In genomic region chr13:113960276-113960948, GRCh38 we compare ENCODE assay signal across 15 cellular contexts. TPM values are rescaled to one million over a fixed set of nuclear protein-coding genes. Genes with fewer than 3 reads are reported as not detected.
A peak's percentile ranks its signal among the peaks of the same experiment; 100 is the strongest.
DNase-seq lines count a peak whose midpoint lies in the region; ATAC-seq lines count a peak whose summit lies in the region.
"Had no signal": no experiment of that assay in that cellular context is flagged by ENCODE, and none has a peak within 500 bp of the region (broad histone marks: within the 10 kb centered on the region; RNA-seq: fewer than 3 reads in every experiment).

No MANE protein-coding gene starts in this region.

- H3K4me3 Mint-ChIP-seq in CD4-positive, CD25-positive, alpha-beta regulatory T cell: no peak overlapping the region
- no peak overlapping the region for H3K4me3 Mint-ChIP-seq in CD4-positive, alpha-beta memory T cell
- no peak overlapping the region for H3K4me3 Mint-ChIP-seq in immature natural killer cell
- H3K4me3 Mint-ChIP-seq in naive thymus-derived CD8-positive, alpha-beta T cell: peak overlapping the region in 1 of 10 donors; percentile 22
- no peak overlapping the region for H3K4me3 Mint-ChIP-seq in CD8-positive, alpha-beta memory T cell
- no peak overlapping the region for H3K4me3 Mint-ChIP-seq in stimulated activated effector memory CD8-positive, alpha-beta T cell treated with anti-CD3 and anti-CD28 coated beads, Interleukin-12 subunit alpha, Interleukin-12 subunit beta, amount 100 ng/mL, for 72 hours

- H3K4me3 ChIP-seq in CD4-positive, CD25-positive, alpha-beta regulatory T cell (ENCODE audit: low read depth, low read length): no peak overlapping the region
- no peak overlapping the region for H3K4me3 ChIP-seq in CD4-positive, alpha-beta memory T cell (ENCODE audit: low read length in 2 of 2)
- no peak overlapping the region for H3K4me3 ChIP-seq in CD8-positive, alpha-beta memory T cell (ENCODE audit: low read length)
- H3K4me3 ChIP-seq: GM23248, HAP-1 had no signal

- peaks cover 0 to 15% (median 0%) of the 10 kb centered on the region in 7 donors for H3K9me3 Mint-ChIP-seq in CD4-positive, CD25-positive, alpha-beta regulatory T cell
- peaks cover 0 to 30% (median 2%) of the 10 kb centered on the region in 8 donors for H3K9me3 Mint-ChIP-seq in CD4-positive, alpha-beta memory T cell
- H3K9me3 Mint-ChIP-seq in immature natural killer cell: peaks cover 0 to 3% (median 0%) of the 10 kb centered on the region in 6 donors
- peaks cover 0 to 5% (median 0%) of the 10 kb centered on the region in 9 donors for H3K9me3 Mint-ChIP-seq in naive thymus-derived CD8-positive, alpha-beta T cell
- peaks cover 0 to 4% (median 3%) of the 10 kb centered on the region in 5 donors for H3K9me3 Mint-ChIP-seq in CD8-positive, alpha-beta memory T cell
- peaks cover 2% of the 10 kb centered on the region for H3K9me3 Mint-ChIP-seq in stimulated activated effector memory CD8-positive, alpha-beta T cell treated with anti-CD3 and anti-CD28 coated beads, Interleukin-12 subunit alpha, Interleukin-12 subunit beta, amount 100 ng/mL, for 72 hours

- peaks cover 2 to 8% of the 10 kb centered on the region in 2 experiments for H3K9me3 ChIP-seq in CD4-positive, CD25-positive, alpha-beta regulatory T cell (ENCODE audit: control insufficient read depth in 2 of 2, low read length in 2 of 2)
- H3K9me3 ChIP-seq in CD4-positive, alpha-beta memory T cell (ENCODE audit: control insufficient read depth in 1 of 2, low read length in 2 of 2): no peaks in the 10 kb centered on the region
- H3K9me3 ChIP-seq in CD8-positive, alpha-beta memory T cell (ENCODE audit: low read length): no peaks in the 10 kb centered on the region

- POLR2A ChIA-PET in CD4-positive, alpha-beta memory T cell (lab: Charles Lee; ENCODE audit: partially characterized antibody): no interaction called here
- POLR2A ChIA-PET in naive thymus-derived CD8-positive, alpha-beta T cell (lab: Charles Lee): interaction anchor here (1.1 kb wide), 1 partner anchor 37 kb away, joined by 3 read pairs; no protein-coding TSS in a partner anchor
- POLR2A ChIA-PET in CD8-positive, alpha-beta memory T cell (lab: Charles Lee): interaction anchor here (0.5 kb wide), 1 partner anchor 103 kb away, joined by 3 read pairs; no protein-coding TSS in a partner anchor

- peak overlapping the region in 2 of 3 donors; percentile 60 to 68 for H3K27ac Mint-ChIP-seq in CD4-positive, CD25-positive, alpha-beta regulatory T cell
- H3K27ac Mint-ChIP-seq in CD4-positive, alpha-beta memory T cell: peak overlapping the region in 4 of 7 donors; percentile 13 to 66 (median 48)
- H3K27ac Mint-ChIP-seq in immature natural killer cell: peak overlapping the region in 5 of 6 donors; percentile 5 to 80 (median 26)
- peak overlapping the region in 8 of 10 donors; percentile 7 to 80 (median 54) for H3K27ac Mint-ChIP-seq in naive thymus-derived CD8-positive, alpha-beta T cell
- peak overlapping the region in 1 of 8 donors; percentile 29 for H3K27ac Mint-ChIP-seq in CD8-positive, alpha-beta memory T cell
- H3K27ac Mint-ChIP-seq in stimulated activated effector memory CD8-positive, alpha-beta T cell treated with anti-CD3 and anti-CD28 coated beads, Interleukin-12 subunit alpha, Interleukin-12 subunit beta, amount 100 ng/mL, for 72 hours: no peak overlapping the region

- no peaks in the 10 kb centered on the region for H3K27me3 ChIP-seq in CD4-positive, CD25-positive, alpha-beta regulatory T cell (ENCODE audit: control insufficient read depth, insufficient read depth, low read length)
- H3K27me3 ChIP-seq in CD4-positive, alpha-beta memory T cell (ENCODE audit: insufficient read depth, low read length): no peaks in the 10 kb centered on the region
- H3K27me3 ChIP-seq in CD8-positive, alpha-beta memory T cell (ENCODE audit: insufficient read depth, low read length, poor library complexity, severe bottlenecking): no peaks in the 10 kb centered on the region

- peaks cover 6% of the 10 kb centered on the region for H3K36me3 ChIP-seq in CD4-positive, CD25-positive, alpha-beta regulatory T cell (ENCODE audit: control insufficient read depth, insufficient read depth, low read length)
- no peaks in the 10 kb centered on the region for H3K36me3 ChIP-seq in CD4-positive, alpha-beta memory T cell (ENCODE audit: insufficient read depth, low read length)
- H3K36me3 ChIP-seq in CD8-positive, alpha-beta memory T cell (ENCODE audit: insufficient read depth, low read length): peaks cover under 1% of the 10 kb centered on the region
- H3K36me3 ChIP-seq: HAP-1 had no signal

- H3K4me1 Mint-ChIP-seq in CD4-positive, CD25-positive, alpha-beta regulatory T cell: peaks cover 0 to 11% (median 2%) of the 10 kb centered on the region in 4 donors
- H3K4me1 Mint-ChIP-seq in CD4-positive, alpha-beta memory T cell: peaks cover 0 to 8% (median 3%) of the 10 kb centered on the region in 4 donors
- peaks cover 1 to 5% of the 10 kb centered on the region in 2 donors for H3K4me1 Mint-ChIP-seq in immature natural killer cell
- H3K4me1 Mint-ChIP-seq in naive thymus-derived CD8-positive, alpha-beta T cell: peaks cover 0 to 19% (median 7%) of the 10 kb centered on the region in 4 donors
- peaks cover 0 to 7% (median 3%) of the 10 kb centered on the region in 3 donors for H3K4me1 Mint-ChIP-seq in CD8-positive, alpha-beta memory T cell
- peaks cover 18% of the 10 kb centered on the region for H3K4me1 Mint-ChIP-seq in stimulated activated effector memory CD8-positive, alpha-beta T cell treated with anti-CD3 and anti-CD28 coated beads, Interleukin-12 subunit alpha, Interleukin-12 subunit beta, amount 100 ng/mL, for 72 hours

- H3K27me3 Mint-ChIP-seq in CD4-positive, CD25-positive, alpha-beta regulatory T cell: no peaks in the 10 kb centered on the region
- H3K27me3 Mint-ChIP-seq in CD4-positive, alpha-beta memory T cell: no peaks in the 10 kb centered on the region
- peaks cover 20 to 53% (median 27%) of the 10 kb centered on the region in 3 donors for H3K27me3 Mint-ChIP-seq in immature natural killer cell (ENCODE audit: low read depth in 3 of 3)
- no peaks in the 10 kb centered on the region for H3K27me3 Mint-ChIP-seq in naive thymus-derived CD8-positive, alpha-beta T cell
- H3K27me3 Mint-ChIP-seq in CD8-positive, alpha-beta memory T cell: peaks cover 0 to 4% of the 10 kb centered on the region in 2 donors

- peaks cover 27% of the 10 kb centered on the region for H3K36me3 Mint-ChIP-seq in CD4-positive, CD25-positive, alpha-beta regulatory T cell
- H3K36me3 Mint-ChIP-seq in CD4-positive, alpha-beta memory T cell: peaks cover 29 to 42% of the 10 kb centered on the region in 2 donors
- H3K36me3 Mint-ChIP-seq in immature natural killer cell: peaks cover 5 to 10% (median 10%) of the 10 kb centered on the region in 3 donors
- H3K36me3 Mint-ChIP-seq in naive thymus-derived CD8-positive, alpha-beta T cell: peaks cover 9 to 26% (median 11%) of the 10 kb centered on the region in 3 donors
- H3K36me3 Mint-ChIP-seq in CD8-positive, alpha-beta memory T cell: peaks cover 0 to 22% (median 11%) of the 10 kb centered on the region in 3 donors
- peaks cover 6% of the 10 kb centered on the region for H3K36me3 Mint-ChIP-seq in stimulated activated effector memory CD8-positive, alpha-beta T cell treated with anti-CD3 and anti-CD28 coated beads, Interleukin-12 subunit alpha, Interleukin-12 subunit beta, amount 100 ng/mL, for 72 hours

- intact Hi-C loops in CD4-positive, alpha-beta memory T cell (cut with micrococcal nuclease): no loop called here

- CTCF ChIA-PET in CD4-positive, alpha-beta memory T cell (lab: Charles Lee; ENCODE audit: partially characterized antibody): no interaction called here
- CTCF ChIA-PET in CD8-positive, alpha-beta memory T cell (lab: Charles Lee): interaction anchor here (1.4 kb wide), 1 partner anchor 8 kb away, joined by 3 read pairs; no protein-coding TSS in a partner anchor

- H3K27ac ChIP-seq in CD4-positive, CD25-positive, alpha-beta regulatory T cell (ENCODE audit: insufficient read depth, low read length, poor library complexity, severe bottlenecking): no peak overlapping the region
- no peak overlapping the region for H3K27ac ChIP-seq in CD4-positive, alpha-beta memory T cell (ENCODE audit: low read depth, low read length)
- H3K27ac ChIP-seq in CD8-positive, alpha-beta memory T cell (ENCODE audit: low read depth, low read length): no peak overlapping the region
- H3K27ac ChIP-seq: C4-2B, GM23248, HL-60 had no signal

- DNase-seq in CD4-positive, CD25-positive, alpha-beta regulatory T cell: no peak
- DNase-seq in CD4-positive, alpha-beta memory T cell: no peak
- DNase-seq in immature natural killer cell: no peak
- no peak for DNase-seq in naive thymus-derived CD8-positive, alpha-beta T cell
- no peak for DNase-seq in CD8-positive, alpha-beta memory T cell
- DNase-seq in stimulated activated effector memory CD8-positive, alpha-beta T cell treated with anti-CD3 and anti-CD28 coated beads, Interleukin-12 subunit alpha, Interleukin-12 subunit beta, amount 100 ng/mL, for 72 hours (ENCODE audit: low spot score in 2 of 2): no peak
- DNase-seq: ACHN, AML-193, Caco-2, GM23248 had no signal

- ATAC-seq in CD4-positive, CD25-positive, alpha-beta regulatory T cell (ENCODE audit: low read depth in 2 of 2): no peak
- no peak for ATAC-seq in naive thymus-derived CD8-positive, alpha-beta T cell
- ATAC-seq in HG02588 (IDR thresholded peaks at IDR 0.05; ENCODE audit: unreplicated experiment): no peak
- no peak for ATAC-seq in stimulated activated effector memory CD8-positive, alpha-beta T cell treated with anti-CD3 and anti-CD28 coated beads, Interleukin-12 subunit alpha, Interleukin-12 subunit beta, amount 100 ng/mL, for 72 hours

- H3K4me1 ChIP-seq in CD4-positive, CD25-positive, alpha-beta regulatory T cell (ENCODE audit: control insufficient read depth, insufficient read depth, low read length, poor library complexity, severe bottlenecking): no peaks in the 10 kb centered on the region
- H3K4me1 ChIP-seq in CD4-positive, alpha-beta memory T cell (ENCODE audit: insufficient read depth, low read length): no peaks in the 10 kb centered on the region
- H3K4me1 ChIP-seq in CD8-positive, alpha-beta memory T cell (ENCODE audit: insufficient read depth, low read length): no peaks in the 10 kb centered on the region
- H3K4me1 ChIP-seq: Caco-2, HAP-1 had no signal

RNA-seq across cellular contexts. Expression of gene C13orf46, which starts 13.5 kb away (rescaled TPM):
- 21.2 TPM for total RNA-seq in CD4-positive, CD25-positive, alpha-beta regulatory T cell
- 1 to 10 TPM in 1 of 4 donors, under 1 TPM in 3; 0.16 to 1.6 (median 0.45) TPM for polyA plus RNA-seq in CD4-positive, CD25-positive, alpha-beta regulatory T cell
- total RNA-seq in CD4-positive, alpha-beta memory T cell: 10 to 100 TPM; 13.9 to 14.2 TPM
- polyA plus RNA-seq in CD4-positive, alpha-beta memory T cell: 1 to 10 TPM in 1 of 2 donors, not detected in 1; 1.5 TPM
- 1 to 10 TPM in 1 of 3 donors, under 1 TPM in 1, not detected in 1; 0.07 to 1.1 TPM for polyA plus RNA-seq in immature natural killer cell
- 10 to 100 TPM; 15.6 to 16.2 TPM for total RNA-seq in naive thymus-derived CD8-positive, alpha-beta T cell
- polyA plus RNA-seq in naive thymus-derived CD8-positive, alpha-beta T cell: 1 to 10 TPM in 1 of 3 donors, under 1 TPM in 2; 0.43 to 1.8 (median 0.67) TPM
- total RNA-seq in CD8-positive, alpha-beta memory T cell: 1 to 10 TPM; 1.2 to 1.8 TPM
- 2.2 TPM for polyA plus RNA-seq in CD8-positive, alpha-beta memory T cell
- total RNA-seq: Caco-2, GM23248, H4 had no signal
